18 cellular contexts compared by ENCODE assay signal in genomic region chr22:20589614-20590476, GRCh38.
DNase-seq lines count a peak whose midpoint lies in the region; ATAC-seq and TF ChIP-seq lines count a peak whose summit lies in the region.
"Had no signal": no experiment of that assay in that cellular context is flagged by ENCODE, and none has a peak within 500 bp of the region (broad histone marks: within the 10 kb centered on the region; RNA-seq: fewer than 3 reads in every experiment).

No MANE protein-coding gene starts in this region.

- ATAC-seq in SK-N-SH treated with all-trans-retinoic acid at 6 μM for 48 hours (peak; percentile 8), T-helper 17 cell (no peak), GM21737 (IDR thresholded peaks at IDR 0.05; ENCODE audit: unreplicated experiment) (no peak), sciatic nerve (no peak)
- ATAC-seq in stimulated activated effector memory CD8-positive, alpha-beta T cell treated with anti-CD3 and anti-CD28 coated beads, Interleukin-12 subunit alpha, Interleukin-12 subunit beta, amount 100 ng/mL, for 72 hours = peak; percentile 3
- ATAC-seq in stimulated activated memory B cell treated with anti-CD40 and anti-IgM and Interleukin-4, amounts not matched to agents 10 μg/mL and 1 μg/mL and 100 μg/mL, for 72 hours = no peak
- ATAC-seq: HCT116 had no signal

- no peak overlapping the region for H2AFZ ChIP-seq in SK-N-SH (ENCODE audit: low read depth)
- H2AFZ ChIP-seq: PC-9 had no signal

- POLR2A ChIA-PET in SK-N-SH (lab: Yijun Ruan, JAX) = no interaction called here

- no peaks in the 10 kb centered on the region for H3K9me3 ChIP-seq in SK-N-SH
- no peaks in the 10 kb centered on the region for H3K9me3 ChIP-seq in T-helper 17 cell (ENCODE audit: control insufficient read depth, low read length, poor library complexity, severe bottlenecking)

- no peaks in the 10 kb centered on the region for H3K27me3 ChIP-seq in SK-N-SH (ENCODE audit: insufficient read depth)

- H4K20me1 ChIP-seq in SK-N-SH (ENCODE audit: insufficient read depth) = peaks cover 4% of the 10 kb centered on the region; the same call in 1 of the 2 replicates

- 83% methylated on average over 2 of the region's 15 CpGs for WGBS in SK-N-SH (ENCODE audit: low lambda C conversion rate)

- intact Hi-C loops in sciatic nerve (cut with DNase I) = no loop called here

- no peak overlapping the region for H3K4me3 ChIP-seq in SK-N-SH (ENCODE audit: low read depth in 2 of 2, low read length in 1 of 2)
- H3K4me3 ChIP-seq: PC-9 had no signal

- DNase-seq in SK-N-SH = no peak
- DNase-seq in T-helper 17 cell = no peak
- peak; percentile 54 for DNase-seq in islet precursor cell
- DNase-seq in stimulated activated effector memory CD8-positive, alpha-beta T cell treated with anti-CD3 and anti-CD28 coated beads, Interleukin-12 subunit alpha, Interleukin-12 subunit beta, amount 100 ng/mL, for 72 hours (ENCODE audit: low spot score in 2 of 2) = no peak
- no peak for DNase-seq in sciatic nerve (ENCODE audit: low spot score)
- DNase-seq: 8988T, DMS79 treated with DMSO at 0.1 percent for 48 hours, KBM-7, MV-4-11, NCI-H1694 treated with DMSO at 0.1 percent for 48 hours, NCI-H510A, NCI-H82, PC-9 had no signal

- no peak for TF ChIP-seq RAD21 in SK-N-SH (IDR thresholded peaks at IDR 0.05; ENCODE audit: low read length)

- H3K36me3 ChIP-seq in SK-N-SH (replicated peaks in 1 of 2; ENCODE audit: control insufficient read depth in 1 of 2, insufficient read depth in 2 of 2, low read length in 1 of 2) = peaks cover 0 to 32% of the 10 kb centered on the region in 2 experiments

- no peaks in the 10 kb centered on the region for H3K9me3 Mint-ChIP-seq in stimulated activated effector memory CD8-positive, alpha-beta T cell treated with anti-CD3 and anti-CD28 coated beads, Interleukin-12 subunit alpha, Interleukin-12 subunit beta, amount 100 ng/mL, for 72 hours
- H3K9me3 Mint-ChIP-seq in stimulated activated memory B cell treated with anti-CD40 and anti-IgM and Interleukin-4, amounts not matched to agents 10 μg/mL and 1 μg/mL and 100 μg/mL, for 72 hours = no peaks in the 10 kb centered on the region

- H3K4me2 ChIP-seq in SK-N-SH = no peak overlapping the region
- H3K4me2 ChIP-seq: PC-9 had no signal

- no peak for TF ChIP-seq EP300 in SK-N-SH (IDR thresholded peaks at IDR 0.05; ENCODE audit: borderline replicate concordance in 1 of 2, low read depth in 1 of 2, low read length in 1 of 2)

- no peaks in the 10 kb centered on the region for H3K27me3 Mint-ChIP-seq in T-helper 17 cell
- H3K27me3 Mint-ChIP-seq in stimulated activated memory B cell treated with anti-CD40 and anti-IgM and Interleukin-4, amounts not matched to agents 10 μg/mL and 1 μg/mL and 100 μg/mL, for 72 hours = no peaks in the 10 kb centered on the region
- H3K27me3 Mint-ChIP-seq: B cell had no signal

- CTCF ChIA-PET in SK-N-SH (lab: Yijun Ruan, JAX) = interaction anchor here (1.4 to 2.0 kb wide), 2 partner anchors 13 to 25 kb away, joined by 5 to 12 read pairs; no protein-coding TSS in a partner anchor

- no peak overlapping the region for H3K4me3 Mint-ChIP-seq in T-helper 17 cell
- no peak overlapping the region for H3K4me3 Mint-ChIP-seq in stimulated activated effector memory CD8-positive, alpha-beta T cell treated with anti-CD3 and anti-CD28 coated beads, Interleukin-12 subunit alpha, Interleukin-12 subunit beta, amount 100 ng/mL, for 72 hours
- no peak overlapping the region for H3K4me3 Mint-ChIP-seq in stimulated activated memory B cell treated with anti-CD40 and anti-IgM and Interleukin-4, amounts not matched to agents 10 μg/mL and 1 μg/mL and 100 μg/mL, for 72 hours
- H3K4me3 Mint-ChIP-seq: B cell had no signal

- no peaks in the 10 kb centered on the region for H3K36me3 Mint-ChIP-seq in T-helper 17 cell (ENCODE audit: low read depth)
- H3K36me3 Mint-ChIP-seq in stimulated activated effector memory CD8-positive, alpha-beta T cell treated with anti-CD3 and anti-CD28 coated beads, Interleukin-12 subunit alpha, Interleukin-12 subunit beta, amount 100 ng/mL, for 72 hours = peaks cover 45% of the 10 kb centered on the region
- H3K36me3 Mint-ChIP-seq in stimulated activated memory B cell treated with anti-CD40 and anti-IgM and Interleukin-4, amounts not matched to agents 10 μg/mL and 1 μg/mL and 100 μg/mL, for 72 hours = peaks cover 28% of the 10 kb centered on the region

- H3K27ac ChIP-seq in SK-N-SH (ENCODE audit: low read depth in 2 of 2, low read length in 1 of 2) = no peak overlapping the region
- H3K27ac ChIP-seq: PC-9 had no signal

- H3K79me2 ChIP-seq in SK-N-SH (ENCODE audit: insufficient read depth) = no peaks in the 10 kb centered on the region

- no peak for TF ChIP-seq CTCF in SK-N-SH (IDR thresholded peaks at IDR 0.05)

- peaks cover 10% of the 10 kb centered on the region for H3K4me1 Mint-ChIP-seq in T-helper 17 cell
- peaks cover 14% of the 10 kb centered on the region for H3K4me1 Mint-ChIP-seq in stimulated activated effector memory CD8-positive, alpha-beta T cell treated with anti-CD3 and anti-CD28 coated beads, Interleukin-12 subunit alpha, Interleukin-12 subunit beta, amount 100 ng/mL, for 72 hours
- H3K4me1 Mint-ChIP-seq in stimulated activated memory B cell treated with anti-CD40 and anti-IgM and Interleukin-4, amounts not matched to agents 10 μg/mL and 1 μg/mL and 100 μg/mL, for 72 hours = no peaks in the 10 kb centered on the region
- H3K4me1 Mint-ChIP-seq: B cell had no signal

- H3K27ac Mint-ChIP-seq in T-helper 17 cell = peak overlapping the region; percentile 60
- H3K27ac Mint-ChIP-seq in stimulated activated effector memory CD8-positive, alpha-beta T cell treated with anti-CD3 and anti-CD28 coated beads, Interleukin-12 subunit alpha, Interleukin-12 subunit beta, amount 100 ng/mL, for 72 hours = peak overlapping the region; percentile 50
- no peak overlapping the region for H3K27ac Mint-ChIP-seq in stimulated activated memory B cell treated with anti-CD40 and anti-IgM and Interleukin-4, amounts not matched to agents 10 μg/mL and 1 μg/mL and 100 μg/mL, for 72 hours
- H3K27ac Mint-ChIP-seq: B cell had no signal

- H3K9ac ChIP-seq in SK-N-SH = no peak overlapping the region

- no peaks in the 10 kb centered on the region for H3F3A ChIP-seq in SK-N-SH (replicated peaks; ENCODE audit: insufficient read depth)

- peaks cover 0 to 24% of the 10 kb centered on the region in 2 experiments; a peak in 1 of 4 replicates for H3K4me1 ChIP-seq in SK-N-SH (ENCODE audit: control insufficient read depth in 1 of 2, insufficient read depth in 2 of 2, low read depth in 1 of 2, low read length in 1 of 2)

- H3K9me2 ChIP-seq in SK-N-SH = no peaks in the 10 kb centered on the region

TF ChIP-seq in SK-N-SH treated with all-trans-retinoic acid at 6 μM for 48 hours, 23 proteins besides CTCF, POLR2A, EP300 and RAD21:
- TF ChIP-seq ZC3H10 (CRISPR knock-in tag; IDR thresholded peaks at IDR 0.05) = no peak
TF ChIP-seq in SK-N-SH treated with all-trans-retinoic acid at 6 μM for 48 hours: peak in this region for 0.

TF ChIP-seq in SK-N-SH, 30 proteins besides CTCF, POLR2A, EP300 and RAD21:
- TF ChIP-seq NRF1 (IDR thresholded peaks at IDR 0.05; ENCODE audit: low read depth, low read length) (no peak), ELF1 (IDR thresholded peaks at IDR 0.05) (no peak), RXRA (IDR thresholded peaks at IDR 0.05; ENCODE audit: borderline replicate concordance, low read depth) (no peak), MXI1 (IDR thresholded peaks at IDR 0.05; ENCODE audit: low read depth, low read length) (no peak), FOXJ3 (CRISPR knock-in tag; IDR thresholded peaks at IDR 0.05) (no peak), GABPA (IDR thresholded peaks at IDR 0.05; ENCODE audit: low read depth) (no peak), GATA2 (CRISPR knock-in tag; IDR thresholded peaks at IDR 0.05) (no peak), MEF2A (IDR thresholded peaks at IDR 0.05; ENCODE audit: borderline replicate concordance, low read depth) (no peak)

Comparison
In these comparisons a context has a peak if more than half of its experiments do, and no peak if none do; other contexts are left out.
1. ATAC-seq: peak in SK-N-SH treated with all-trans-retinoic acid at 6 μM for 48 hours (single experiment) and stimulated activated effector memory CD8-positive, alpha-beta T cell treated with anti-CD3 and anti-CD28 coated beads, Interleukin-12 subunit alpha, Interleukin-12 subunit beta, amount 100 ng/mL, for 72 hours (single experiment); none in T-helper 17 cell (single experiment), GM21737 (single experiment), stimulated activated memory B cell treated with anti-CD40 and anti-IgM and Interleukin-4, amounts not matched to agents 10 μg/mL and 1 μg/mL and 100 μg/mL, for 72 hours (single experiment) and sciatic nerve (single experiment).